Comparison of ENCODE assay signal across 17 cellular contexts in genomic region chr13:32722340-32722739, GRCh38.
DNase-seq lines count a peak whose midpoint lies in the region; ATAC-seq and TF ChIP-seq lines count a peak whose summit lies in the region.
"Had no signal": no experiment of that assay in that cellular context is flagged by ENCODE, and none has a peak within 500 bp of the region (broad histone marks: within the 10 kb centered on the region; RNA-seq: fewer than 3 reads in every experiment).

No MANE protein-coding gene starts in this region.

- H3K4me1 ChIP-seq in ascending aorta: no peaks in the 10 kb centered on the region
- H3K4me1 ChIP-seq: BE2C had no signal

- TF ChIP-seq CTCF in endothelial cell (IDR thresholded peaks at IDR 0.05; ENCODE audit: unreplicated experiment) (no peak), ascending aorta (IDR thresholded peaks at IDR 0.05) (no peak)

- ATAC-seq in stimulated activated effector memory CD8-positive, alpha-beta T cell treated with anti-CD3 and anti-CD28 coated beads, Interleukin-12 subunit alpha, Interleukin-12 subunit beta, amount 100 ng/mL, for 72 hours: peak; percentile 39
- ATAC-seq: A549; CD8-positive, alpha-beta T cell had no signal

- DNase-seq in activated naive CD4-positive, alpha-beta T cell treated with anti-CD3 and anti-CD28 coated beads, Interleukin-2, amount 10 ng/mL, durations not matched to agents 7 days and 5 days: no peak
- no peak for DNase-seq in activated naive CD4-positive, alpha-beta T cell (lab: John Stamatoyannopoulos, UW)
- DNase-seq in SK-N-MC (ENCODE audit: low read depth, low spot score): no peak
- DNase-seq in endothelial cell (ENCODE audit: low spot score): no peak
- no peak for DNase-seq in stimulated activated effector memory CD8-positive, alpha-beta T cell treated with anti-CD3 and anti-CD28 coated beads, Interleukin-12 subunit alpha, Interleukin-12 subunit beta, amount 100 ng/mL, for 72 hours (ENCODE audit: low spot score in 2 of 2)
- DNase-seq in stimulated activated CD4-positive, alpha-beta T cell treated with anti-CD3 and anti-CD28 coated beads, Interleukin-4, amount 100 ng/mL, for 24 hours: no peak
- no peak for DNase-seq in ascending aorta (ENCODE audit: low spot score in 2 of 2)
- DNase-seq: BE2C; CD8-positive, alpha-beta T cell; COR-L47; DMS153; DMS79 treated with DMSO at 0.1 percent for 48 hours; EL; GOT3; H9 had no signal

- 0 out of 2 replicates have a peak overlapping the region, but pooled peaks have one; percentile 38 for H3K27ac ChIP-seq in SK-N-MC
- H3K27ac ChIP-seq in ascending aorta: no peak overlapping the region
- H3K27ac ChIP-seq: A549, C4-2B had no signal

- intact Hi-C loops in ascending aorta (cut with DNase I): no loop called here

- H3K9me3 ChIP-seq in SK-N-MC (ENCODE audit: low read depth, low read length) (no peaks in the 10 kb centered on the region), ascending aorta (no peaks in the 10 kb centered on the region)
- H3K9me3 ChIP-seq: A549 had no signal

- H3K27ac Mint-ChIP-seq in activated naive CD4-positive, alpha-beta T cell treated with anti-CD3 and anti-CD28 coated beads, Interleukin-2, amount 10 ng/mL, durations not matched to agents 7 days and 5 days: peak overlapping the region; percentile 7
- H3K27ac Mint-ChIP-seq in endothelial cell (ENCODE audit: unreplicated experiment): no peak overlapping the region
- H3K27ac Mint-ChIP-seq in stimulated activated effector memory CD8-positive, alpha-beta T cell treated with anti-CD3 and anti-CD28 coated beads, Interleukin-12 subunit alpha, Interleukin-12 subunit beta, amount 100 ng/mL, for 72 hours: peak overlapping the region; percentile 6
- H3K27ac Mint-ChIP-seq: H9 had no signal

- H3K4me3 ChIP-seq in SK-N-MC: no peak overlapping the region
- H3K4me3 ChIP-seq in ascending aorta: no peak overlapping the region
- H3K4me3 ChIP-seq: A549 had no signal

- peaks cover 2% of the 10 kb centered on the region for H3K4me1 Mint-ChIP-seq in activated naive CD4-positive, alpha-beta T cell treated with anti-CD3 and anti-CD28 coated beads, Interleukin-2, amount 10 ng/mL, durations not matched to agents 7 days and 5 days
- peaks cover 5% of the 10 kb centered on the region for H3K4me1 Mint-ChIP-seq in endothelial cell (ENCODE audit: unreplicated experiment)
- H3K4me1 Mint-ChIP-seq in stimulated activated effector memory CD8-positive, alpha-beta T cell treated with anti-CD3 and anti-CD28 coated beads, Interleukin-12 subunit alpha, Interleukin-12 subunit beta, amount 100 ng/mL, for 72 hours: peaks cover 12% of the 10 kb centered on the region

- H3K4me3 Mint-ChIP-seq in activated naive CD4-positive, alpha-beta T cell treated with anti-CD3 and anti-CD28 coated beads, Interleukin-2, amount 10 ng/mL, durations not matched to agents 7 days and 5 days: no peak overlapping the region
- H3K4me3 Mint-ChIP-seq in endothelial cell (ENCODE audit: unreplicated experiment): peak overlapping the region; percentile 29
- no peak overlapping the region for H3K4me3 Mint-ChIP-seq in stimulated activated effector memory CD8-positive, alpha-beta T cell treated with anti-CD3 and anti-CD28 coated beads, Interleukin-12 subunit alpha, Interleukin-12 subunit beta, amount 100 ng/mL, for 72 hours
- H3K4me3 Mint-ChIP-seq: CD8-positive, alpha-beta T cell; H9 had no signal

- peaks cover 51% of the 10 kb centered on the region for H3K36me3 Mint-ChIP-seq in activated naive CD4-positive, alpha-beta T cell treated with anti-CD3 and anti-CD28 coated beads, Interleukin-2, amount 10 ng/mL, durations not matched to agents 7 days and 5 days
- peaks cover 25% of the 10 kb centered on the region for H3K36me3 Mint-ChIP-seq in endothelial cell (ENCODE audit: low read depth, unreplicated experiment)
- H3K36me3 Mint-ChIP-seq in stimulated activated effector memory CD8-positive, alpha-beta T cell treated with anti-CD3 and anti-CD28 coated beads, Interleukin-12 subunit alpha, Interleukin-12 subunit beta, amount 100 ng/mL, for 72 hours: peaks cover 36% of the 10 kb centered on the region

- no peaks in the 10 kb centered on the region for H3K27me3 Mint-ChIP-seq in activated naive CD4-positive, alpha-beta T cell treated with anti-CD3 and anti-CD28 coated beads, Interleukin-2, amount 10 ng/mL, durations not matched to agents 7 days and 5 days
- H3K27me3 Mint-ChIP-seq in endothelial cell (ENCODE audit: unreplicated experiment): peaks cover 3% of the 10 kb centered on the region

- H3K9ac ChIP-seq in SK-N-MC (ENCODE audit: insufficient read length): no peak overlapping the region

- H3K36me3 ChIP-seq in SK-N-MC (ENCODE audit: insufficient read depth, low read length): peaks cover 73% of the 10 kb centered on the region
- H3K36me3 ChIP-seq in ascending aorta: no peaks in the 10 kb centered on the region

- H3K9me3 Mint-ChIP-seq in activated naive CD4-positive, alpha-beta T cell treated with anti-CD3 and anti-CD28 coated beads, Interleukin-2, amount 10 ng/mL, durations not matched to agents 7 days and 5 days: peaks cover 9% of the 10 kb centered on the region
- no peaks in the 10 kb centered on the region for H3K9me3 Mint-ChIP-seq in endothelial cell (ENCODE audit: unreplicated experiment)
- no peaks in the 10 kb centered on the region for H3K9me3 Mint-ChIP-seq in stimulated activated effector memory CD8-positive, alpha-beta T cell treated with anti-CD3 and anti-CD28 coated beads, Interleukin-12 subunit alpha, Interleukin-12 subunit beta, amount 100 ng/mL, for 72 hours
- H3K9me3 Mint-ChIP-seq: CD8-positive, alpha-beta T cell had no signal

- no peaks in the 10 kb centered on the region for H3K27me3 ChIP-seq in ascending aorta
- H3K27me3 ChIP-seq: BE2C had no signal

- CTCF ChIA-PET in activated naive CD4-positive, alpha-beta T cell treated with anti-CD3 and anti-CD28 coated beads, Interleukin-2, amount 10 ng/mL, durations not matched to agents 7 days and 5 days (lab: Charles Lee): no interaction called here
